ENCODE assay signal across 8 cellular contexts in genomic region chr5:93621340-93621872, GRCh38. TPM values are rescaled to one million over a fixed set of nuclear protein-coding genes. Genes with fewer than 3 reads are reported as not detected.
DNase-seq lines count a peak whose midpoint lies in the region; ATAC-seq and TF ChIP-seq lines count a peak whose summit lies in the region.

No MANE protein-coding gene starts in this region.

- H2AFZ ChIP-seq in fibroblast of lung (ENCODE audit: low read length), result peak overlapping the region; percentile 89

- H3K27ac Mint-ChIP-seq in CD4-positive, CD25-positive, alpha-beta regulatory T cell, result peak overlapping the region in 2 of 3 donors; percentile 84 to 92
- H3K27ac Mint-ChIP-seq in WTC11, result no peak overlapping the region

- H3K79me2 ChIP-seq in fibroblast of lung (ENCODE audit: control insufficient read depth, insufficient read depth, low read length), result no peaks in the 10 kb centered on the region

- H3K4me3 Mint-ChIP-seq in CD4-positive, CD25-positive, alpha-beta regulatory T cell, result peak overlapping the region; percentile 59 to 76 (median 66)
- peak overlapping the region; percentile 72 for H3K4me3 Mint-ChIP-seq in WTC11

- H4K20me1 ChIP-seq in fibroblast of lung (ENCODE audit: control insufficient read depth, extremely low read depth, insufficient read depth, low read length), result no peaks in the 10 kb centered on the region

- peak overlapping the region; percentile 88 for H3K4me2 ChIP-seq in fibroblast of lung (ENCODE audit: extremely low read depth, insufficient read depth, low read length)

- no peak for DNase-seq in CD4-positive, CD25-positive, alpha-beta regulatory T cell
- DNase-seq in NCI-H1694 treated with DMSO at 0.1 percent for 48 hours (lab: John Stamatoyannopoulos, UW) (peak; percentile 69), WTC11 (ENCODE audit: low spot score) (peak; percentile 62), fibroblast of lung (ENCODE audit: low read depth in 2 of 2) (peak; percentile 72 to 92), myocyte (ENCODE audit: low read depth) (peak; percentile 89)

- H3K4me1 Mint-ChIP-seq in CD4-positive, CD25-positive, alpha-beta regulatory T cell, result peaks cover 11 to 24% (median 20%) of the 10 kb centered on the region in 4 donors
- H3K4me1 Mint-ChIP-seq in WTC11, result peaks cover 28% of the 10 kb centered on the region

- peak overlapping the region; percentile 21 for H3K4me3 ChIP-seq in CD4-positive, CD25-positive, alpha-beta regulatory T cell (ENCODE audit: low read depth, low read length)
- H3K4me3 ChIP-seq in fibroblast of lung (replicated peaks in 1 of 4; ENCODE audit: control extremely low read depth in 1 of 4, insufficient read depth in 1 of 4, low read depth in 3 of 4, low read length in 4 of 4), result peak overlapping the region; percentile 60 to 87 (median 71)

- H3K36me3 Mint-ChIP-seq in CD4-positive, CD25-positive, alpha-beta regulatory T cell, result peaks cover 3% of the 10 kb centered on the region
- no peaks in the 10 kb centered on the region for H3K36me3 Mint-ChIP-seq in WTC11

- H3K9me3 ChIP-seq in CD4-positive, CD25-positive, alpha-beta regulatory T cell (ENCODE audit: control insufficient read depth in 2 of 2, low read length in 2 of 2), result no peaks in the 10 kb centered on the region
- no peaks in the 10 kb centered on the region for H3K9me3 ChIP-seq in fibroblast of lung (ENCODE audit: control insufficient read depth, insufficient read depth, low read depth, low read length)

- TF ChIP-seq CTCF in WTC11 (IDR thresholded peaks at IDR 0.05) (no peak), fibroblast of lung (conservative IDR thresholded peaks at IDR 0.05 in 1 of 2, IDR thresholded peaks at IDR 0.05 in 1 of 2; ENCODE audit: low read depth in 1 of 2, low read length in 2 of 2) (no peak)

- H3K27ac ChIP-seq in CD4-positive, CD25-positive, alpha-beta regulatory T cell (ENCODE audit: insufficient read depth, low read length, poor library complexity, severe bottlenecking), result no peak overlapping the region
- H3K27ac ChIP-seq in fibroblast of lung (ENCODE audit: insufficient read depth, low read length), result peak overlapping the region; percentile 86

- no peaks in the 10 kb centered on the region for H3K27me3 ChIP-seq in CD4-positive, CD25-positive, alpha-beta regulatory T cell (ENCODE audit: control insufficient read depth, insufficient read depth, low read length)
- no peaks in the 10 kb centered on the region for H3K27me3 ChIP-seq in fibroblast of lung (ENCODE audit: control insufficient read depth, insufficient read depth, low read length)

- peaks cover 32% of the 10 kb centered on the region for H3K27me3 Mint-ChIP-seq in CD4-positive, CD25-positive, alpha-beta regulatory T cell
- peaks cover 39% of the 10 kb centered on the region for H3K27me3 Mint-ChIP-seq in WTC11 (ENCODE audit: low read depth)

- H3K4me1 ChIP-seq in CD4-positive, CD25-positive, alpha-beta regulatory T cell (ENCODE audit: control insufficient read depth, insufficient read depth, low read length, poor library complexity, severe bottlenecking), result peaks cover 22% of the 10 kb centered on the region
- peaks cover 2% of the 10 kb centered on the region for H3K4me1 ChIP-seq in fibroblast of lung (ENCODE audit: control insufficient read depth, extremely low read depth, insufficient read depth, low read length)

- POLR2A ChIA-PET in WTC11 (lab: Charles Lee), result interaction anchor here (0.9 kb wide), 1 partner anchor 14 kb away, joined by 4 read pairs; no protein-coding TSS in a partner anchor

- no peak for ATAC-seq in CD4-positive, CD25-positive, alpha-beta regulatory T cell (ENCODE audit: low read depth in 2 of 2)
- ATAC-seq in GM21737 (IDR thresholded peaks at IDR 0.05; ENCODE audit: unreplicated experiment), result peak; percentile 11
- peak; percentile 35 for ATAC-seq in WTC11
- ATAC-seq in GM19035 (IDR thresholded peaks at IDR 0.05; ENCODE audit: unreplicated experiment), result no peak
- ATAC-seq in GM19395 (IDR thresholded peaks at IDR 0.05; ENCODE audit: unreplicated experiment), result no peak

- H3K9me3 Mint-ChIP-seq in CD4-positive, CD25-positive, alpha-beta regulatory T cell, result peaks cover 0 to 3% (median 0%) of the 10 kb centered on the region in 7 donors
- H3K9me3 Mint-ChIP-seq in WTC11, result no peaks in the 10 kb centered on the region

- CTCF ChIA-PET in WTC11 (lab: Charles Lee), result interaction anchor here (0.8 to 3.0 kb wide), 10 partner anchors 9 to 288 kb away, joined by 3 to 20 read pairs (median 4); partner anchors contain the start of gene NR2F1

- peak overlapping the region; percentile 91 for H3K9ac ChIP-seq in fibroblast of lung (ENCODE audit: insufficient read depth, low read length)

- no peaks in the 10 kb centered on the region for H3K36me3 ChIP-seq in CD4-positive, CD25-positive, alpha-beta regulatory T cell (ENCODE audit: control insufficient read depth, insufficient read depth, low read length)
- H3K36me3 ChIP-seq in fibroblast of lung (ENCODE audit: control insufficient read depth, insufficient read depth, low read length), result no peaks in the 10 kb centered on the region

TF ChIP-seq in WTC11, 78 proteins besides CTCF, POLR2A, EP300 and RAD21:
- TF ChIP-seq ZNF317 (CRISPR knock-in tag; IDR thresholded peaks at IDR 0.05; ENCODE audit: borderline replicate concordance, low read depth), result no peak; the same call in 1 of the 2 replicates
- no peak for TF ChIP-seq ERG (CRISPR knock-in tag; IDR thresholded peaks at IDR 0.05)
- 0 out of 2 replicates have a peak, but pooled peaks have one; percentile 22 for TF ChIP-seq NFYB (CRISPR knock-in tag; conservative IDR thresholded peaks at IDR 0.05; ENCODE audit: low read depth)

RNA-seq across cellular contexts. Expression of gene NR2F1, which starts 38.4 kb away (rescaled TPM):
- not detected for total RNA-seq in CD4-positive, CD25-positive, alpha-beta regulatory T cell
- polyA plus RNA-seq in CD4-positive, CD25-positive, alpha-beta regulatory T cell, result not detected
- total RNA-seq in WTC11 (2021) (0.18 to 0.34 TPM (median 0.31 TPM) in 3 replicates), fibroblast of lung (63.7 and 90.8 TPM in 2 replicates), myocyte (5.4 and 7.7 TPM in 2 replicates)
- 64.4 and 90.5 TPM in 2 replicates for polyA plus RNA-seq in fibroblast of lung
- polyA plus RNA-seq in fibroblast of lung (2012), result 94.8 and 115 TPM in 2 replicates
- polyA minus RNA-seq in fibroblast of lung (ENCODE audit: low replicate concordance), result 230 and 328 TPM in 2 replicates
- 11.8 TPM for polyA plus RNA-seq in myocyte (2012)

RNA-seq across cellular contexts. Expression of gene NR2F1-AS1, which starts 40.4 kb away (rescaled TPM):
- not detected for total RNA-seq in CD4-positive, CD25-positive, alpha-beta regulatory T cell
- polyA plus RNA-seq in CD4-positive, CD25-positive, alpha-beta regulatory T cell, result not detected
- 0.76 to 1.7 TPM (median 1.5 TPM) in 3 replicates for total RNA-seq in WTC11 (2021)
- 33.6 and 44.6 TPM in 2 replicates for total RNA-seq in fibroblast of lung
- 22.4 and 29.6 TPM in 2 replicates for polyA plus RNA-seq in fibroblast of lung
- polyA plus RNA-seq in fibroblast of lung (2012), result 28.6 and 29.3 TPM in 2 replicates
- polyA minus RNA-seq in fibroblast of lung (ENCODE audit: low replicate concordance), result 4.1 and 6.4 TPM in 2 replicates
- total RNA-seq in myocyte, result 3.2 and 5.5 TPM in 2 replicates
- 18.9 TPM for polyA plus RNA-seq in myocyte (2012)

Comparison
In these comparisons a context has a peak if more than half of its experiments do, and no peak if none do; other contexts are left out.
1. ATAC-seq: peak in GM21737 (single experiment) and WTC11 (single experiment); none in CD4-positive, CD25-positive, alpha-beta regulatory T cell (0 of 2), GM19035 (single experiment) and GM19395 (single experiment).
2. DNase-seq: peak in NCI-H1694 treated with DMSO at 0.1 percent for 48 hours (single experiment), WTC11 (single experiment), fibroblast of lung (2 of 2) and myocyte (single experiment); none in CD4-positive, CD25-positive, alpha-beta regulatory T cell (0 of 3).